Comparison of ENCODE assay signal across 8 cellular contexts in the genomic region with DNA sequence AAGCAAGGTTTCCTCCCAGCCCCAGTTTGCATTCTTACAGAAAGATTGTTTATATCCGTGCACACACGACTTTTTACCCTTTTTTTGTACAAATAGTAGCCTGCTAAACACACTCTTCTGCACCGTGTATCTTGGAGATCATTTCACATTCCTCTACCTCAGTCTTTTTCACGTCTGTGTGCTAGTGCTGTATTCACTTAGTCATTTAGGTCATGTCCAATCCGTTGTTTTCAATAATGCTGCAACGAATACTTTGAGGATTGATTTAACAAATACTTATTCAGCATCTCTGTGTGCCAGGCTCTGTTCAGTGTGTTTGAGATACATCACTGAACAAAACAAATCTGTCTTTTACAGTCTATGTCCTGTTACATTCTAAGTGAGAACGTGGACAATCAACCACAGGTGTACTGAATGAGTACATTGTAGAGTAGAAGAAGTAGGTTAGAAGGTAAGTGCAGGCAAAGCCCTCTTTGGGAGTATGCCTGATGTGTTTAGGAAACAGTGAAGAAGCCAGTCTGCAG. TPM values are rescaled to one million over a fixed set of nuclear protein-coding genes. Genes with fewer than 3 reads are reported as not detected.
DNase-seq lines count a peak whose midpoint lies in the region; ATAC-seq, FAIRE-seq and TF ChIP-seq lines count a peak whose summit lies in the region.

No MANE protein-coding gene starts in this region.

- no peaks in the 10 kb centered on the region for H3K79me2 ChIP-seq in SU-DHL-6 (ENCODE audit: insufficient read depth, low read length)

- TF ChIP-seq EP300 in sigmoid colon (IDR thresholded peaks at IDR 0.05) = no peak

- ATAC-seq in HG03095 (IDR thresholded peaks at IDR 0.05; ENCODE audit: unreplicated experiment) (no peak), GM18502 (IDR thresholded peaks at IDR 0.05; ENCODE audit: poor library complexity, unreplicated experiment) (no peak)

- H3K4me2 ChIP-seq in SU-DHL-6 (ENCODE audit: low read depth, low read length, poor library complexity, severe bottlenecking) = peak overlapping the region; percentile 81

- H3K4me3 ChIP-seq in SU-DHL-6 (ENCODE audit: insufficient read depth, low read length, poor library complexity, severe bottlenecking) (peak overlapping the region; percentile 72), fibroblast of pulmonary artery (replicated peaks; ENCODE audit: low read depth, low read length) (peak overlapping the region; percentile 87), sigmoid colon (peak overlapping the region; percentile 54 to 84 (median 70))

- TF ChIP-seq POLR2A in GM12891 (IDR thresholded peaks at IDR 0.05; ENCODE audit: low read depth, low read length) (no peak), sigmoid colon (IDR thresholded peaks at IDR 0.05) (no peak)

- no peaks in the 10 kb centered on the region for H3K27me3 ChIP-seq in SU-DHL-6 (ENCODE audit: low read length)
- H3K27me3 ChIP-seq in sigmoid colon = no peaks in the 10 kb centered on the region

- intact Hi-C loops in sigmoid colon (cut with DNase I) = loop anchor here (1.0 to 2.0 kb wide), 2 partner anchors 55 to 144 kb away; partner anchors contain the start of genes EHD4 and MAPKBP1

- DNase-seq in GM12891 (ENCODE audit: insufficient read length, low spot score) (no peak), fibroblast of pulmonary artery (ENCODE audit: low read depth) (no peak), sigmoid colon (no peak), activated gamma-delta T cell (lab: John Stamatoyannopoulos, UW) (no peak), nucleus accumbens (lab: John Stamatoyannopoulos, UW) (no peak)

- H3K27ac ChIP-seq in SU-DHL-6 (ENCODE audit: low read depth, low read length) (no peak overlapping the region), sigmoid colon (peak overlapping the region; percentile 79 to 90 (median 87))

- no peaks in the 10 kb centered on the region for H3K9me3 ChIP-seq in SU-DHL-6 (ENCODE audit: insufficient read depth, low read length)
- H3K9me3 ChIP-seq in sigmoid colon = no peaks in the 10 kb centered on the region

- H3F3A ChIP-seq in SU-DHL-6 (ENCODE audit: insufficient read depth) = no peaks in the 10 kb centered on the region

- no peak for TF ChIP-seq CTCF in SU-DHL-6 (IDR thresholded peaks at IDR 0.05; ENCODE audit: insufficient read depth, low read length, poor library complexity, severe bottlenecking)
- no peak for TF ChIP-seq CTCF in fibroblast of pulmonary artery (IDR thresholded peaks at IDR 0.05; ENCODE audit: low read length, missing control alignments)
- TF ChIP-seq CTCF in sigmoid colon (IDR thresholded peaks at IDR 0.05) = no peak

- 6 to 22% methylated on average over 7 of the region's 7 CpGs for WGBS in sigmoid colon, 2 donors

- H2AFZ ChIP-seq in SU-DHL-6 (ENCODE audit: low read depth, low read length, severe bottlenecking) = peak overlapping the region; percentile 94

- FAIRE-seq in GM12891 (lab: Jason Lieb, UNC) = peak; percentile 56

- H4K20me1 ChIP-seq in SU-DHL-6 (ENCODE audit: low read depth, low read length) = no peaks in the 10 kb centered on the region

- H3K9ac ChIP-seq in SU-DHL-6 (ENCODE audit: low read length) = peak overlapping the region; percentile 65

- H3K9me2 ChIP-seq in SU-DHL-6 (replicated peaks; ENCODE audit: insufficient read depth, low read length) = no peaks in the 10 kb centered on the region

- H3K36me3 ChIP-seq in SU-DHL-6 (ENCODE audit: low read length) (no peaks in the 10 kb centered on the region), sigmoid colon (peaks cover 0 to 33% (median 10%) of the 10 kb centered on the region in 4 donors)

- H3K4me1 ChIP-seq in sigmoid colon = peaks cover 0 to 21% (median 18%) of the 10 kb centered on the region in 4 donors

TF ChIP-seq in GM12891, 5 proteins besides CTCF, POLR2A, EP300 and RAD21:
- no peak for TF ChIP-seq TAF1 (IDR thresholded peaks at IDR 0.05; ENCODE audit: low read depth, low read length)
- no peak for TF ChIP-seq POLR2AphosphoS5 (IDR thresholded peaks at IDR 0.05; ENCODE audit: low read depth, low read length)
- no peak for TF ChIP-seq PAX5 (IDR thresholded peaks at IDR 0.05; ENCODE audit: insufficient read depth, low read length, severe bottlenecking)
- TF ChIP-seq SPI1 (IDR thresholded peaks at IDR 0.05; ENCODE audit: low read depth, low read length) = no peak
- no peak for TF ChIP-seq POU2F2 (IDR thresholded peaks at IDR 0.05; ENCODE audit: low read depth, low read length)

RNA-seq across cellular contexts. Expression of gene JMJD7, which starts 0.9 kb away (rescaled TPM):
- polyA plus RNA-seq in GM12891 (2012; ENCODE audit: low read depth, missing spikeins) = 3.8 TPM
- 10 to 100 TPM in 3 of 4 donors, 1 to 10 TPM in 1; 9.7 to 14.0 (median 12.1) TPM for total RNA-seq in sigmoid colon
- 10 to 100 TPM in 2 of 3 donors, 1 to 10 TPM in 1; 9.5 to 12.4 (median 10.2) TPM for polyA plus RNA-seq in sigmoid colon

RNA-seq across cellular contexts. Expression of gene PLA2G4B, which starts 9.8 kb away (rescaled TPM):
- 1.4 TPM for polyA plus RNA-seq in GM12891 (2012; ENCODE audit: low read depth, missing spikeins)
- 1 to 10 TPM; 1.6 to 5.3 (median 3.4) TPM for total RNA-seq in sigmoid colon
- polyA plus RNA-seq in sigmoid colon = 1 to 10 TPM in 1 of 3 donors, under 1 TPM in 1, not detected in 1; 0.92 to 6.5 TPM

RNA-seq across cellular contexts. Expression of gene MAPKBP1, which starts 54.5 kb away (rescaled TPM):
- polyA plus RNA-seq in GM12891 (2012; ENCODE audit: low read depth, missing spikeins) = 7.0 TPM
- total RNA-seq in sigmoid colon = 10 to 100 TPM; 15.0 to 42.7 (median 22.3) TPM
- polyA plus RNA-seq in sigmoid colon = 1 to 10 TPM; 2.3 to 9.5 (median 3.0) TPM
